ENCODE assay signal across 12 cellular contexts in genomic region chr20:32982617-32983458, GRCh38. TPM values are rescaled to one million over a fixed set of nuclear protein-coding genes. Genes with fewer than 3 reads are reported as not detected.
A peak's percentile ranks its signal among the peaks of the same experiment; 100 is the strongest.
DNase-seq lines count a peak whose midpoint lies in the region; ATAC-seq and TF ChIP-seq lines count a peak whose summit lies in the region.
"Had no signal": no experiment of that assay in that cellular context is flagged by ENCODE, and none has a peak within 500 bp of the region (broad histone marks: within the 10 kb centered on the region; RNA-seq: fewer than 3 reads in every experiment).

No MANE protein-coding gene starts in this region.

- no peak overlapping the region for H3K4me3 Mint-ChIP-seq in activated T-helper 17 cell treated with anti-CD3 and anti-CD28 coated beads, Interleukin-2, amount 50 U/mL, for 72 hours

- H3K36me3 ChIP-seq in body of pancreas (replicated peaks in 1 of 2; ENCODE audit: insufficient read depth in 1 of 2, low read depth in 2 of 2), result no peaks in the 10 kb centered on the region
- no peaks in the 10 kb centered on the region for H3K36me3 ChIP-seq in mesendoderm (ENCODE audit: control insufficient read depth, insufficient read depth, low read length)

- DNase-seq in Ammon's horn (ENCODE audit: low spot score), result peak; percentile 53
- DNase-seq in H4 (ENCODE audit: low spot score), result peak; percentile 33
- peak; percentile 25 to 53 (median 40) for DNase-seq in body of pancreas
- peak; percentile 50 for DNase-seq in mesendoderm
- DNase-seq in NCI-H774 (lab: John Stamatoyannopoulos, UW), result no peak
- no peak for DNase-seq in left colon
- DNase-seq: psoas muscle, T-helper 1 cell had no signal

- H3K4me1 ChIP-seq in body of pancreas (no peaks in the 10 kb centered on the region), mesendoderm (ENCODE audit: control insufficient read depth, low read depth, low read length) (peaks cover 5% of the 10 kb centered on the region)
- H3K4me1 ChIP-seq: psoas muscle had no signal

- H3K18ac ChIP-seq in mesendoderm (ENCODE audit: low read length), result peak overlapping the region; percentile 16

- H3K4me3 ChIP-seq in body of pancreas, result no peak overlapping the region
- H3K4me3 ChIP-seq in mesendoderm (ENCODE audit: low read length), result no peak overlapping the region
- H3K4me3 ChIP-seq: psoas muscle had no signal

- H2BK5ac ChIP-seq in mesendoderm (ENCODE audit: low read length), result peak overlapping the region; percentile 31

- H3K27ac Mint-ChIP-seq in activated T-helper 17 cell treated with anti-CD3 and anti-CD28 coated beads, Interleukin-2, amount 50 U/mL, for 72 hours, result no peak overlapping the region

- H4K5ac ChIP-seq in mesendoderm (ENCODE audit: low read length), result no peak overlapping the region

- H3K4me2 ChIP-seq in mesendoderm (ENCODE audit: low read length), result no peak overlapping the region

- H3K27ac ChIP-seq in body of pancreas, result no peak overlapping the region
- no peak overlapping the region for H3K27ac ChIP-seq in mesendoderm (ENCODE audit: low read depth, low read length)
- H3K27ac ChIP-seq: psoas muscle had no signal

- 46 to 57% methylated on average over 6 to 10 of the region's 10 CpGs for whole genome bisulfite sequencing in body of pancreas, 2 donors
- WGBS in mesendoderm (ENCODE audit: extremely low coverage, insufficient coverage, low lambda C conversion rate), result no CpG with 5 or more reads among the region's 10 CpGs

- no peaks in the 10 kb centered on the region for H3K36me3 Mint-ChIP-seq in activated T-helper 17 cell treated with anti-CD3 and anti-CD28 coated beads, Interleukin-2, amount 50 U/mL, for 72 hours (ENCODE audit: low read depth)

- H3K56ac ChIP-seq in mesendoderm (ENCODE audit: low read length), result peak overlapping the region; percentile 66

- no peak overlapping the region for H3K23ac ChIP-seq in mesendoderm (ENCODE audit: low read length)

- ATAC-seq in body of pancreas (peak; percentile 38), left colon (no peak), GM21825 (IDR thresholded peaks at IDR 0.05; ENCODE audit: unreplicated experiment) (no peak)
- no peak for ATAC-seq in activated T-helper 17 cell treated with anti-CD3 and anti-CD28 coated beads, Interleukin-2, amount 50 U/mL, for 72 hours (replicated peaks)
- ATAC-seq: psoas muscle had no signal

- no peaks in the 10 kb centered on the region for H3K9me3 Mint-ChIP-seq in activated T-helper 17 cell treated with anti-CD3 and anti-CD28 coated beads, Interleukin-2, amount 50 U/mL, for 72 hours

- peak overlapping the region; percentile 90 for H2AK5ac ChIP-seq in mesendoderm (ENCODE audit: low read length)

- TF ChIP-seq CTCF in body of pancreas (IDR thresholded peaks at IDR 0.05), result no peak

- intact Hi-C loops in body of pancreas (cut with DNase I), result no loop called here
- intact Hi-C loops in left colon (cut with DNase I, micrococcal nuclease), result no loop called here

- peaks cover 5% of the 10 kb centered on the region for H3K4me1 Mint-ChIP-seq in activated T-helper 17 cell treated with anti-CD3 and anti-CD28 coated beads, Interleukin-2, amount 50 U/mL, for 72 hours

- H3K9me3 ChIP-seq in body of pancreas, result no peaks in the 10 kb centered on the region
- H3K9me3 ChIP-seq: psoas muscle had no signal

- no peak overlapping the region for H2BK120ac ChIP-seq in mesendoderm (ENCODE audit: low read depth, low read length)

- H3K4ac ChIP-seq in mesendoderm (ENCODE audit: low read depth, low read length), result peak overlapping the region; percentile 28

- H3K79me1 ChIP-seq in mesendoderm (ENCODE audit: low read length), result no peaks in the 10 kb centered on the region

- no peaks in the 10 kb centered on the region for H3K79me2 ChIP-seq in mesendoderm (ENCODE audit: control insufficient read depth, insufficient read depth, low read length)

- peak overlapping the region; percentile 17 for H3K9ac ChIP-seq in mesendoderm (ENCODE audit: low read length)

- TF ChIP-seq POLR2A in body of pancreas (IDR thresholded peaks at IDR 0.05), result no peak

- H3K27me3 Mint-ChIP-seq in activated T-helper 17 cell treated with anti-CD3 and anti-CD28 coated beads, Interleukin-2, amount 50 U/mL, for 72 hours, result no peaks in the 10 kb centered on the region

- H3K27me3 ChIP-seq in body of pancreas (no peaks in the 10 kb centered on the region), mesendoderm (ENCODE audit: insufficient read depth, low read length, poor library complexity) (no peaks in the 10 kb centered on the region)

- H2BK15ac ChIP-seq in mesendoderm (replicated peaks; ENCODE audit: low read depth), result peak overlapping the region; percentile 1

- H4K8ac ChIP-seq in mesendoderm (ENCODE audit: low read depth, low read length), result no peak overlapping the region

RNA-seq across cellular contexts. Expression of gene SUN5, which starts 21.4 kb away (rescaled TPM):
- total RNA-seq in H4 (2014; rRNA removed; shearing (Covaris generic)), result not detected in 2 replicates
- total RNA-seq in body of pancreas, result not detected
- not detected for polyA plus RNA-seq in mesendoderm (2013, experiment 1 of 2)
- polyA plus RNA-seq in mesendoderm (2013, experiment 2 of 2), result not detected
- not detected for total RNA-seq in activated T-helper 17 cell treated with anti-CD3 and anti-CD28 coated beads, Interleukin-2, amount 50 U/mL, for 72 hours
- not detected for total RNA-seq in left colon
- total RNA-seq: fibroblast of lung, lower leg skin, psoas muscle had no signal
- polyA plus RNA-seq: fibroblast of lung, psoas muscle had no signal

RNA-seq across cellular contexts. Expression of gene BPIFB2, which starts 24.7 kb away (rescaled TPM):
- total RNA-seq in H4 (2014; rRNA removed; shearing (Covaris generic)), result not detected in 2 replicates
- total RNA-seq in body of pancreas (not detected), left colon (not detected)
- 0.10 TPM for polyA plus RNA-seq in mesendoderm (2013, experiment 1 of 2)
- 0.11 TPM for polyA plus RNA-seq in mesendoderm (2013, experiment 2 of 2)
- total RNA-seq in activated T-helper 17 cell treated with anti-CD3 and anti-CD28 coated beads, Interleukin-2, amount 50 U/mL, for 72 hours, result not detected
- total RNA-seq: fibroblast of lung, lower leg skin, psoas muscle had no signal
- polyA plus RNA-seq: fibroblast of lung, psoas muscle had no signal

RNA-seq across cellular contexts. Expression of gene BPIFB6, which starts 48.6 kb away (rescaled TPM):
- not detected in 2 replicates for total RNA-seq in H4 (2014; rRNA removed; shearing (Covaris generic))
- total RNA-seq in body of pancreas (not detected), left colon (not detected)
- polyA plus RNA-seq in mesendoderm (2013, experiment 1 of 2), result not detected
- not detected for polyA plus RNA-seq in mesendoderm (2013, experiment 2 of 2)
- total RNA-seq in activated T-helper 17 cell treated with anti-CD3 and anti-CD28 coated beads, Interleukin-2, amount 50 U/mL, for 72 hours, result not detected
- total RNA-seq: fibroblast of lung, lower leg skin, psoas muscle had no signal
- polyA plus RNA-seq: fibroblast of lung, psoas muscle had no signal

Comparison
In these comparisons a context has a peak if more than half of its experiments do, and no peak if none do; other contexts are left out.
1. DNase-seq: peak in Ammon's horn (single experiment), H4 (single experiment), body of pancreas (4 of 4) and mesendoderm (single experiment); none in NCI-H774 (single experiment) and left colon (0 of 2).